In the genomic region with DNA sequence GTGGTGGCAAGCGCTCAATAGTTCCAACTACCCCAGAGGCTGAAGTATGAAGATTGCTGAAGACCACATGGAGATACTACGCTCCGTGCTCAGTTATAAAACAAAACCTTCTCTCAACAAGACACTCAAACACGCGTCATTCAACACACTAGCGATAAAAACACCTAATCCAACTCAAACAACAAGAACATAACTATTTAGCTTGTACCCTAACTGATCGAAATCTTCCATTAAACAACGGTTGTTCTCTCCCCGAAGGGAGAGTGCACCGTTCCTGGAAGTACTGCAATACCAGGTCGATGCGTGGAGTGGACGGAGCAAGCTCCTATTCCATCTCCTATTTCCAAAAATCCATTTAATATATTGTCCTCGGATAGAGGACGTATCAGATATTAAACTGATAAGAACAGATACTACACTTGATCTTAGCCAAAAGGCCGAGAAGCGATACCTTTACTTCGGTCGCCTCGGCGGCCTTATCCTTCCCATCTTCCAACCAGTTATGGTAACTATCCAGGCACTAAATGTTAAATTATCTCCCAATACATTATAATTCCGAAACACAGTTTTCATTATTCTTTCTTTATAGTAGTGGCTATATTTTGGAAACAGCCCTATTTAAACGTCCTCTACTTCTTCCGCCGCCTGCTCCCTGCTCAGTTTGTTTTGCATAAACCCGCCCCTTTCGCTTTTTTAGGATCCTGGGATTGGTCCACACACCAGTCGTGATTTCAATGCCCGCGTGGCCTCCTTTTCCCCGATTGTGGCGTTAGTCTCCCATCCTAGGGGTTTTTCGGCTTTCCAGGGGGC, we compare ENCODE assay signal across 8 cellular contexts. TPM values are rescaled to one million over a fixed set of nuclear protein-coding genes. Genes with fewer than 3 reads are reported as not detected.
DNase-seq lines count a peak whose midpoint lies in the region; ATAC-seq and TF ChIP-seq lines count a peak whose summit lies in the region.

No MANE protein-coding gene starts in this region.

- ATAC-seq in DND-41 (ENCODE audit: insufficient read depth, low read depth) = peak; percentile 83
- peak; percentile 45 for ATAC-seq in GM21723 (IDR thresholded peaks at IDR 0.05; ENCODE audit: unreplicated experiment)
- peak; percentile 86 for ATAC-seq in Panc1
- peak; percentile 74 to 77 for ATAC-seq in activated T-cell treated with anti-CD3 and anti-CD28 coated beads, Interleukin-2, amount 50 U/mL, for 72 hours (replicated peaks in 1 of 2)
- ATAC-seq in naive thymus-derived CD8-positive, alpha-beta T cell = peak; percentile 57 to 61
- peak; percentile 84 for ATAC-seq in stimulated activated naive CD8-positive, alpha-beta T cell treated with anti-CD3 and anti-CD28 coated beads, Interleukin-15, amount 100 ng/mL, for 72 hours

- TSS peak; percentile 100 for BruUV-seq in Panc1 (replicated peaks; lab: Mats Ljungman, UMichigan)

- no peaks in the 10 kb centered on the region for H3K27me3 ChIP-seq in DND-41 (ENCODE audit: insufficient read depth, low read length, poor library complexity)
- H3K27me3 ChIP-seq in Panc1 (ENCODE audit: control insufficient read depth, insufficient read depth, low read length) = no peaks in the 10 kb centered on the region

- no peaks in the 10 kb centered on the region for H3K27me3 Mint-ChIP-seq in activated T-cell treated with anti-CD3 and anti-CD28 coated beads, Interleukin-2, amount 50 U/mL, for 72 hours (ENCODE audit: low read depth)
- no peaks in the 10 kb centered on the region for H3K27me3 Mint-ChIP-seq in naive thymus-derived CD8-positive, alpha-beta T cell
- no peaks in the 10 kb centered on the region for H3K27me3 Mint-ChIP-seq in stimulated activated naive CD8-positive, alpha-beta T cell treated with anti-CD3 and anti-CD28 coated beads, Interleukin-15, amount 100 ng/mL, for 72 hours

- intact Hi-C loops in Panc1 (cut with micrococcal nuclease; ENCODE audit: unreplicated experiment) = no loop called here

- H3K36me3 Mint-ChIP-seq in activated T-cell treated with anti-CD3 and anti-CD28 coated beads, Interleukin-2, amount 50 U/mL, for 72 hours (ENCODE audit: insufficient read depth in 2 of 2) = peaks cover 7 to 11% of the 10 kb centered on the region in 2 donors
- peaks cover 0 to 13% (median 3%) of the 10 kb centered on the region in 3 donors for H3K36me3 Mint-ChIP-seq in naive thymus-derived CD8-positive, alpha-beta T cell

- DNase-seq in DND-41 (peak; percentile 93), KG1 (lab: John Stamatoyannopoulos, UW) (peak; percentile 97), Panc1 (ENCODE audit: low read depth, low spot score) (peak; percentile 99), fibroblast of peridontal ligament (ENCODE audit: extremely low read depth) (peak; percentile 100)
- peak; percentile 83 to 87 for DNase-seq in activated T-cell treated with anti-CD3 and anti-CD28 coated beads, Interleukin-2, amount 50 U/mL, for 72 hours
- DNase-seq in naive thymus-derived CD8-positive, alpha-beta T cell = peak; percentile 54 to 94 (median 86)
- peak; percentile 88 to 92 for DNase-seq in stimulated activated naive CD8-positive, alpha-beta T cell treated with anti-CD3 and anti-CD28 coated beads, Interleukin-15, amount 100 ng/mL, for 72 hours

- CTCF ChIA-PET in Panc1 (lab: Charles Lee) = interaction anchor here (0.9 to 1.1 kb wide), 2 partner anchors 15 to 39 kb away, joined by 3 to 4 read pairs; a partner anchor contains a TSS

- H3K4me1 Mint-ChIP-seq in activated T-cell treated with anti-CD3 and anti-CD28 coated beads, Interleukin-2, amount 50 U/mL, for 72 hours (ENCODE audit: low read depth) = peaks cover 40% of the 10 kb centered on the region
- peaks cover 14 to 31% (median 25%) of the 10 kb centered on the region in 4 donors for H3K4me1 Mint-ChIP-seq in naive thymus-derived CD8-positive, alpha-beta T cell
- peaks cover 30% of the 10 kb centered on the region for H3K4me1 Mint-ChIP-seq in stimulated activated naive CD8-positive, alpha-beta T cell treated with anti-CD3 and anti-CD28 coated beads, Interleukin-15, amount 100 ng/mL, for 72 hours

- H3K27ac ChIP-seq in DND-41 (ENCODE audit: low read length) = peak overlapping the region; percentile 99
- peak overlapping the region; percentile 96 for H3K27ac ChIP-seq in Panc1 (ENCODE audit: low read length)

- H3K9me3 ChIP-seq in DND-41 (ENCODE audit: insufficient read depth, low read length, severe bottlenecking) (no peaks in the 10 kb centered on the region), Panc1 (ENCODE audit: control insufficient read depth, insufficient read depth, low read depth, low read length) (no peaks in the 10 kb centered on the region)

- peaks cover 24% of the 10 kb centered on the region for H3K79me2 ChIP-seq in DND-41 (ENCODE audit: insufficient read depth, low read length)

- TF ChIP-seq CTCF in DND-41 (IDR thresholded peaks at IDR 0.05; ENCODE audit: borderline replicate concordance, extremely low read depth, low read length, poor library complexity, severe bottlenecking) = no peak
- TF ChIP-seq CTCF in Panc1 (IDR thresholded peaks at IDR 0.05) = no peak

- H3K4me3 ChIP-seq in DND-41 (ENCODE audit: low read depth in 1 of 2, low read length in 2 of 2) = peak overlapping the region; percentile 40 to 59; a peak in 3 of 4 replicates
- H3K4me3 ChIP-seq in Panc1 (ENCODE audit: low read depth in 2 of 2, low read length in 2 of 2) = peak overlapping the region; percentile 28 to 53

- no peaks in the 10 kb centered on the region for H3K9me3 Mint-ChIP-seq in activated T-cell treated with anti-CD3 and anti-CD28 coated beads, Interleukin-2, amount 50 U/mL, for 72 hours
- no peaks in the 10 kb centered on the region for H3K9me3 Mint-ChIP-seq in naive thymus-derived CD8-positive, alpha-beta T cell
- H3K9me3 Mint-ChIP-seq in stimulated activated naive CD8-positive, alpha-beta T cell treated with anti-CD3 and anti-CD28 coated beads, Interleukin-15, amount 100 ng/mL, for 72 hours = no peaks in the 10 kb centered on the region

- no peaks in the 10 kb centered on the region for H4K20me1 ChIP-seq in DND-41 (ENCODE audit: insufficient read depth, low read length)

- H3K27ac Mint-ChIP-seq in activated T-cell treated with anti-CD3 and anti-CD28 coated beads, Interleukin-2, amount 50 U/mL, for 72 hours = no peak overlapping the region
- H3K27ac Mint-ChIP-seq in naive thymus-derived CD8-positive, alpha-beta T cell = no peak overlapping the region
- H3K27ac Mint-ChIP-seq in stimulated activated naive CD8-positive, alpha-beta T cell treated with anti-CD3 and anti-CD28 coated beads, Interleukin-15, amount 100 ng/mL, for 72 hours = no peak overlapping the region

- no peak overlapping the region for H3K4me3 Mint-ChIP-seq in activated T-cell treated with anti-CD3 and anti-CD28 coated beads, Interleukin-2, amount 50 U/mL, for 72 hours
- no peak overlapping the region for H3K4me3 Mint-ChIP-seq in naive thymus-derived CD8-positive, alpha-beta T cell
- H3K4me3 Mint-ChIP-seq in stimulated activated naive CD8-positive, alpha-beta T cell treated with anti-CD3 and anti-CD28 coated beads, Interleukin-15, amount 100 ng/mL, for 72 hours = no peak overlapping the region

- H3K4me2 ChIP-seq in DND-41 (ENCODE audit: insufficient read depth, low read length) = peak overlapping the region; percentile 77

- POLR2A ChIA-PET in Panc1 (lab: Charles Lee) = interaction anchor here (0.6 to 2.3 kb wide), 25 partner anchors 9 to 1174 kb away, joined by 3 to 23 read pairs (median 4); a partner anchor contains a TSS
- POLR2A ChIA-PET in naive thymus-derived CD8-positive, alpha-beta T cell (lab: Charles Lee) = interaction anchor here (0.6 to 10.0 kb wide), 59 partner anchors 10 to 1938 kb away, joined by 3 to 479 read pairs (median 5); a partner anchor contains a TSS

- H2AFZ ChIP-seq in DND-41 (ENCODE audit: low read depth, low read length) = peak overlapping the region; percentile 78

- in situ Hi-C loops in Panc1 (cut with HindIII; ENCODE audit: low pct_unique_long_range_greater_than_20kb, low sequenced_read_pairs) = no loop called here

- H3K36me3 ChIP-seq in DND-41 (ENCODE audit: insufficient read depth, low read length) (peaks cover 13% of the 10 kb centered on the region), Panc1 (ENCODE audit: control insufficient read depth, insufficient read depth, low read length) (peaks cover 3% of the 10 kb centered on the region; the same call in 1 of the 2 replicates)

- peak overlapping the region; percentile 85 for H3K9ac ChIP-seq in DND-41 (ENCODE audit: low read depth, low read length)

- H3K4me1 ChIP-seq in DND-41 (ENCODE audit: insufficient read depth, low read length) (peaks cover 41% of the 10 kb centered on the region), Panc1 (ENCODE audit: control insufficient read depth, insufficient read depth, low read length) (peaks cover 12% of the 10 kb centered on the region)

RNA-seq across cellular contexts. Expression of a gene that starts 2.2 kb away (rescaled TPM):
- total RNA-seq in Panc1 (2021; ENCODE audit: unreplicated experiment) = 62.9 TPM
- polyA plus RNA-seq in Panc1 (2012; ENCODE audit: insufficient read length) = 70.2 TPM
- total RNA-seq in activated T-cell treated with anti-CD3 and anti-CD28 coated beads, Interleukin-2, amount 50 U/mL, for 72 hours = 100 to 1,000 TPM; 101 to 104 TPM
- total RNA-seq in naive thymus-derived CD8-positive, alpha-beta T cell = 100 to 1,000 TPM; 129 to 130 TPM
- 10 to 100 TPM; 35.7 to 64.0 (median 49.4) TPM for polyA plus RNA-seq in naive thymus-derived CD8-positive, alpha-beta T cell

RNA-seq across cellular contexts. Expression of a gene that starts 8.9 kb away (rescaled TPM):
- total RNA-seq in Panc1 (2021; ENCODE audit: unreplicated experiment) = not detected
- polyA plus RNA-seq in Panc1 (2012; ENCODE audit: insufficient read length) = not detected
- total RNA-seq in activated T-cell treated with anti-CD3 and anti-CD28 coated beads, Interleukin-2, amount 50 U/mL, for 72 hours = 1 to 10 TPM in 1 of 2 donors, under 1 TPM in 1; 0.77 to 1.5 TPM
- under 1 TPM; 0.88 to 0.91 TPM for total RNA-seq in naive thymus-derived CD8-positive, alpha-beta T cell
- 1 to 10 TPM; 1.6 to 2.2 (median 1.7) TPM for polyA plus RNA-seq in naive thymus-derived CD8-positive, alpha-beta T cell

RNA-seq across cellular contexts. Expression of a gene that starts 9.7 kb away (rescaled TPM):
- total RNA-seq in Panc1 (2021; ENCODE audit: unreplicated experiment) = 31.4 TPM
- polyA plus RNA-seq in Panc1 (2012; ENCODE audit: insufficient read length) = 41.2 TPM
- 10 to 100 TPM; 53.9 to 70.1 TPM for total RNA-seq in activated T-cell treated with anti-CD3 and anti-CD28 coated beads, Interleukin-2, amount 50 U/mL, for 72 hours
- total RNA-seq in naive thymus-derived CD8-positive, alpha-beta T cell = 10 to 100 TPM; 55.6 to 61.7 TPM
- 10 to 100 TPM; 25.4 to 30.4 (median 26.2) TPM for polyA plus RNA-seq in naive thymus-derived CD8-positive, alpha-beta T cell

RNA-seq across cellular contexts. Expression of a gene that starts 36.3 kb away (rescaled TPM):
- 56.7 TPM for total RNA-seq in Panc1 (2021; ENCODE audit: unreplicated experiment)
- 44.9 TPM for polyA plus RNA-seq in Panc1 (2012; ENCODE audit: insufficient read length)
- total RNA-seq in activated T-cell treated with anti-CD3 and anti-CD28 coated beads, Interleukin-2, amount 50 U/mL, for 72 hours = 100 to 1,000 TPM; 117 to 131 TPM
- 100 to 1,000 TPM; 185 to 191 TPM for total RNA-seq in naive thymus-derived CD8-positive, alpha-beta T cell
- polyA plus RNA-seq in naive thymus-derived CD8-positive, alpha-beta T cell = 10 to 100 TPM; 38.4 to 82.9 (median 62.8) TPM

RNA-seq across cellular contexts. Expression of a gene that starts 39.1 kb away (rescaled TPM):
- total RNA-seq in Panc1 (2021; ENCODE audit: unreplicated experiment) = 184 TPM
- polyA plus RNA-seq in Panc1 (2012; ENCODE audit: insufficient read length) = 426 TPM
- 100 to 1,000 TPM; 730 to 898 TPM for total RNA-seq in activated T-cell treated with anti-CD3 and anti-CD28 coated beads, Interleukin-2, amount 50 U/mL, for 72 hours
- 100 to 1,000 TPM; 352 to 353 TPM for total RNA-seq in naive thymus-derived CD8-positive, alpha-beta T cell
- 100 to 1,000 TPM; 119 to 164 (median 125) TPM for polyA plus RNA-seq in naive thymus-derived CD8-positive, alpha-beta T cell

Comparison
In these comparisons a context has a peak if more than half of its experiments do, and no peak if none do; other contexts are left out.
1. Peak in every context shown above with its lines: DNase-seq, ATAC-seq, H3K4me3 ChIP-seq and H3K27ac ChIP-seq.